Comparison of ENCODE assay signal across 9 cellular contexts in the genomic region with DNA sequence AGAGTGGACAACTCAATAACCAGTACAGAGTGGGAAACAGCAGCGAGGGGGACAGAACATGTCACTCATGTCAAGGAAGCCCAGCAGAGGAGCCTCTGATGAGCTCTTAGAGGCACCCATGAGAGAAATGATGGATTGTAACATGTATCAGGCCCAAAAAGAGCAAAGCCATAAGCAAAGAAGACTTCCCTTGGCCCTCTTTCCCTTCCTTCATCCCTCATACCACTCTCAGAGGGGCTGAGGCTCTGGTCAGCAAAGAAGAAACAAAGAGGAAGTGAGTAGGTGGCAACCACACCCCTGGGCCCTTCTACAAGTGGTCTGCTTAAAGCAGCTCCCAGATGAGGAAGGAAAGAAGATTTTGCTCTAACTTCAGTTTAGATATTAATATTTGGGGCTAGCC.
DNase-seq lines count a peak whose midpoint lies in the region; ATAC-seq and FAIRE-seq lines count a peak whose summit lies in the region.
"Had no signal": no experiment of that assay in that cellular context is flagged by ENCODE, and none has a peak within 500 bp of the region (broad histone marks: within the 10 kb centered on the region; RNA-seq: fewer than 3 reads in every experiment).

No MANE protein-coding gene starts in this region.

- no peak overlapping the region for H3K4me3 ChIP-seq in effector memory CD4-positive, alpha-beta T cell (ENCODE audit: insufficient read depth, low read depth, low read length, poor library complexity, severe bottlenecking)

- H3K9me3 ChIP-seq in effector memory CD4-positive, alpha-beta T cell (ENCODE audit: control insufficient read depth, low read length): no peaks in the 10 kb centered on the region

- FAIRE-seq in frontal cortex (lab: Jason Lieb, UNC): no peak

- H3K27ac ChIP-seq in effector memory CD4-positive, alpha-beta T cell (ENCODE audit: insufficient read depth, low read length, poor library complexity, severe bottlenecking): no peak overlapping the region

- DNase-seq in KG1 (lab: John Stamatoyannopoulos, UW) (peak; percentile 25), medulla oblongata (ENCODE audit: extremely low spot score) (peak; percentile 65), amniotic stem cell (lab: John Stamatoyannopoulos, UW) (no peak), iPS-NIHi7 (ENCODE audit: extremely low spot score) (no peak), frontal cortex (ENCODE audit: low spot score in 2 of 2) (no peak)
- DNase-seq in effector memory CD4-positive, alpha-beta T cell: no peak
- DNase-seq: NCI-H2029 treated with DMSO at 0.1 percent for 48 hours had no signal

- peak; percentile 73 for ATAC-seq in GM18517 (IDR thresholded peaks at IDR 0.05; ENCODE audit: unreplicated experiment)
- ATAC-seq in GM21723 (IDR thresholded peaks at IDR 0.05; ENCODE audit: unreplicated experiment): peak; percentile 76

- H3K36me3 ChIP-seq in effector memory CD4-positive, alpha-beta T cell (ENCODE audit: control insufficient read depth, insufficient read depth, low read length): no peaks in the 10 kb centered on the region

- H3K4me1 ChIP-seq in effector memory CD4-positive, alpha-beta T cell (ENCODE audit: control insufficient read depth, insufficient read depth, low read length, poor library complexity, severe bottlenecking): no peaks in the 10 kb centered on the region

- H3K27me3 ChIP-seq in effector memory CD4-positive, alpha-beta T cell (replicated peaks; ENCODE audit: control insufficient read depth, insufficient read depth, low read length, poor library complexity, severe bottlenecking): no peaks in the 10 kb centered on the region

Comparison
In these comparisons a context has a peak if more than half of its experiments do, and no peak if none do; other contexts are left out.
1. DNase-seq: peak in KG1 (single experiment) and medulla oblongata (single experiment); none in amniotic stem cell (single experiment), iPS-NIHi7 (single experiment), frontal cortex (0 of 2) and effector memory CD4-positive, alpha-beta T cell (0 of 3).